8 cellular contexts compared by ENCODE assay signal in the genomic region with DNA sequence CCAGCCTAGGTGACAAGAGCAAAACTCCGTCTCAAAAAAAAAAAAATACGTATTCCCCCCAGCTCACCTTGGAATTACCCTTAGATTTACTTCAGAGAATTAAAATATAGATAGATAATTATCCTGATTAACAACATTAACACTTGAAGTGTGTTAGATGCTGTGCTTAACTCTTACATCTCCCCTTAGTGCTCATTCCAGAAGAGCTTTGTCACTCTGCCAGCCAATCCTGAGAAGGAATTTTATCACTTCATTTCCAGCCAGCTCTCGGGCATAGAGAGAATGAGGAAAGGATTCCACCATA. TPM values are rescaled to one million over a fixed set of nuclear protein-coding genes. Genes with fewer than 3 reads are reported as not detected.
DNase-seq lines count a peak whose midpoint lies in the region; ATAC-seq, FAIRE-seq and TF ChIP-seq lines count a peak whose summit lies in the region.

No MANE protein-coding gene starts in this region.

- no peak overlapping the region for H2AFZ ChIP-seq in osteoblast (ENCODE audit: low read length)

- peak overlapping the region; percentile 83 for H3K4me3 ChIP-seq in AG10803 (ENCODE audit: low read length)
- peak overlapping the region; percentile 33 for H3K4me3 ChIP-seq in NT2/D1 (ENCODE audit: insufficient read length, low read depth)
- peak overlapping the region; percentile 44 for H3K4me3 ChIP-seq in epithelial cell of esophagus (ENCODE audit: low read length)
- H3K4me3 ChIP-seq in osteoblast (ENCODE audit: insufficient read depth, low read length), result peak overlapping the region; percentile 79

- no peak for DNase-seq in AG10803 (ENCODE audit: low read depth)
- DNase-seq in NT2/D1 (ENCODE audit: low read depth, low spot score), result no peak
- DNase-seq in epithelial cell of esophagus (ENCODE audit: low read depth), result no peak
- DNase-seq in osteoblast (ENCODE audit: insufficient read length, low spot score, missing footprints), result no peak
- no peak for DNase-seq in GM20000 (ENCODE audit: low spot score)
- DNase-seq in NOMO-1 treated with dmso at 0.1 percent for 144 hours (lab: John Stamatoyannopoulos, UW; ENCODE audit: unreplicated experiment), result no peak
- DNase-seq in H54 (ENCODE audit: insufficient read length, low spot score), result no peak

- peak overlapping the region; percentile 97 for H3K27ac ChIP-seq in osteoblast (ENCODE audit: low read depth, low read length)

- H3K36me3 ChIP-seq in NT2/D1 (ENCODE audit: insufficient read depth, insufficient read length, low read length), result peaks cover 36% of the 10 kb centered on the region
- peaks cover 13% of the 10 kb centered on the region for H3K36me3 ChIP-seq in osteoblast (ENCODE audit: insufficient read depth, low read length)

- no peak for TF ChIP-seq POLR2A in H54 (IDR thresholded peaks at IDR 0.05; ENCODE audit: low read depth, low read length)

- no peak for ATAC-seq in GM19395 (IDR thresholded peaks at IDR 0.05; ENCODE audit: unreplicated experiment)

- no peaks in the 10 kb centered on the region for H3K9me3 ChIP-seq in NT2/D1 (ENCODE audit: insufficient read depth, low read length)
- H3K9me3 ChIP-seq in osteoblast (ENCODE audit: low read depth, low read length), result no peaks in the 10 kb centered on the region

- H3K9ac ChIP-seq in NT2/D1 (ENCODE audit: insufficient read length, low read depth), result peak overlapping the region; percentile 93

- H3K27me3 ChIP-seq in NT2/D1 (ENCODE audit: insufficient read depth, insufficient read length) (no peaks in the 10 kb centered on the region), osteoblast (ENCODE audit: insufficient read depth, low read length) (no peaks in the 10 kb centered on the region)

- peak overlapping the region; percentile 99 for H3K4me2 ChIP-seq in osteoblast (ENCODE audit: insufficient read depth, low read length)

- FAIRE-seq in H54 (lab: Jason Lieb, UNC), result no peak

- H4K20me1 ChIP-seq in osteoblast (ENCODE audit: insufficient read depth, low read length), result peaks cover 24% of the 10 kb centered on the region

- H3K4me1 ChIP-seq in NT2/D1 (ENCODE audit: insufficient read depth, insufficient read length) (peaks cover 23% of the 10 kb centered on the region), osteoblast (ENCODE audit: insufficient read depth, low read length) (peaks cover 67% of the 10 kb centered on the region)

- H3K79me2 ChIP-seq in osteoblast (ENCODE audit: insufficient read depth, low read length), result peaks cover 54% of the 10 kb centered on the region

- TF ChIP-seq CTCF in AG10803 (conservative IDR thresholded peaks at IDR 0.05; ENCODE audit: low read length), result no peak
- TF ChIP-seq CTCF in epithelial cell of esophagus (IDR thresholded peaks at IDR 0.05; ENCODE audit: insufficient read depth, low read depth, low read length, missing control alignments), result no peak
- TF ChIP-seq CTCF in osteoblast (IDR thresholded peaks at IDR 0.05; ENCODE audit: extremely low read depth, low read depth, low read length), result no peak
- no peak for TF ChIP-seq CTCF in GM20000 (IDR thresholded peaks at IDR 0.05; ENCODE audit: extremely low read depth, missing control alignments)

RNA-seq across cellular contexts. Expression of gene SHC1, which starts 1.6 kb away (rescaled TPM):
- 230 and 239 TPM in 2 replicates for total RNA-seq in osteoblast

RNA-seq across cellular contexts. Expression of gene CKS1B, which starts 2.3 kb away (rescaled TPM):
- total RNA-seq in osteoblast, result 23.2 and 23.3 TPM in 2 replicates

RNA-seq across cellular contexts. Expression of gene PYGO2, which starts 10.6 kb away (rescaled TPM):
- total RNA-seq in osteoblast, result 12.1 and 18.5 TPM in 2 replicates

RNA-seq across cellular contexts. Expression of gene FLAD1, which starts 11.0 kb away (rescaled TPM):
- total RNA-seq in osteoblast, result 17.1 and 20.6 TPM in 2 replicates

RNA-seq across cellular contexts. Expression of gene PBXIP1, which starts 16.3 kb away (rescaled TPM):
- 90.1 and 92.8 TPM in 2 replicates for total RNA-seq in osteoblast

Comparison
In these comparisons a context has a peak if more than half of its experiments do, and no peak if none do; other contexts are left out.
1. H3K4me3 ChIP-seq: peak in every context shown above with its lines; median percentile 83 in AG10803; 79 in osteoblast; 44 in epithelial cell of esophagus; 33 in NT2/D1.